In the genomic region with DNA sequence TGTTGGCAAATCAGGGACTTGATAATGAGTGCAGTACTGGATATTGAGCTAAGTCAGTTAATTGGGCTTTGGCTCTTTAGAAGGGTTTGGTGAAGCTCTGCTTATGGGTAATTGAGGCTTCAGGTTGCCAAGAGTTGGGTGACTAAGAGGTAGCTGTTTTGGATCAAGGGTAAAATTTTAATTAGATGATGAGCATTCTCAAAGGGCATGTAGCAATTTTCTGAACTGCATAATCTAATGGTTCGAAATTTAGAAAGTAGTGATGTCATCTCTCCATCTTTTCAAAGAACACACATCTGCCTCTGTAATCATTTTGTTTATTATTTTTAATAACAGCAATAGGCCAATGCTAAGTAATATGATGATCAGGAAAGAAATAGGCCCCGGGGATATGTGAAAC, we compare ENCODE assay signal across 1 cellular context.
TF ChIP-seq lines count a peak whose summit lies in the region.

No MANE protein-coding gene starts in this region.

TF ChIP-seq in HCT116, 20 proteins besides CTCF, POLR2A, EP300 and RAD21 (continued from another document):
- TF ChIP-seq, protein P1, sequence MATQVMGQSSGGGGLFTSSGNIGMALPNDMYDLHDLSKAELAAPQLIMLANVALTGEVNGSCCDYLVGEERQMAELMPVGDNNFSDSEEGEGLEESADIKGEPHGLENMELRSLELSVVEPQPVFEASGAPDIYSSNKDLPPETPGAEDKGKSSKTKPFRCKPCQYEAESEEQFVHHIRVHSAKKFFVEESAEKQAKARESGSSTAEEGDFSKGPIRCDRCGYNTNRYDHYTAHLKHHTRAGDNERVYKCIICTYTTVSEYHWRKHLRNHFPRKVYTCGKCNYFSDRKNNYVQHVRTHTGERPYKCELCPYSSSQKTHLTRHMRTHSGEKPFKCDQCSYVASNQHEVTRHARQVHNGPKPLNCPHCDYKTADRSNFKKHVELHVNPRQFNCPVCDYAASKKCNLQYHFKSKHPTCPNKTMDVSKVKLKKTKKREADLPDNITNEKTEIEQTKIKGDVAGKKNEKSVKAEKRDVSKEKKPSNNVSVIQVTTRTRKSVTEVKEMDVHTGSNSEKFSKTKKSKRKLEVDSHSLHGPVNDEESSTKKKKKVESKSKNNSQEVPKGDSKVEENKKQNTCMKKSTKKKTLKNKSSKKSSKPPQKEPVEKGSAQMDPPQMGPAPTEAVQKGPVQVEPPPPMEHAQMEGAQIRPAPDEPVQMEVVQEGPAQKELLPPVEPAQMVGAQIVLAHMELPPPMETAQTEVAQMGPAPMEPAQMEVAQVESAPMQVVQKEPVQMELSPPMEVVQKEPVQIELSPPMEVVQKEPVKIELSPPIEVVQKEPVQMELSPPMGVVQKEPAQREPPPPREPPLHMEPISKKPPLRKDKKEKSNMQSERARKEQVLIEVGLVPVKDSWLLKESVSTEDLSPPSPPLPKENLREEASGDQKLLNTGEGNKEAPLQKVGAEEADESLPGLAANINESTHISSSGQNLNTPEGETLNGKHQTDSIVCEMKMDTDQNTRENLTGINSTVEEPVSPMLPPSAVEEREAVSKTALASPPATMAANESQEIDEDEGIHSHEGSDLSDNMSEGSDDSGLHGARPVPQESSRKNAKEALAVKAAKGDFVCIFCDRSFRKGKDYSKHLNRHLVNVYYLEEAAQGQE (IDR thresholded peaks at IDR 0.05; ENCODE audit: low read depth) = no peak
- no peak for TF ChIP-seq CEBPB (IDR thresholded peaks at IDR 0.05; ENCODE audit: low read depth)
- no peak for TF ChIP-seq TCF7L2 (IDR thresholded peaks at IDR 0.05; ENCODE audit: borderline replicate concordance, extremely low read depth, insufficient read depth, insufficient read length)
- TF ChIP-seq POLR2AphosphoS5 (IDR thresholded peaks at IDR 0.05; ENCODE audit: low read depth, low read length) = no peak
- no peak for TF ChIP-seq SRF (IDR thresholded peaks at IDR 0.05; ENCODE audit: low read depth)
- TF ChIP-seq ELF1 (IDR thresholded peaks at IDR 0.05; ENCODE audit: borderline replicate concordance, low read depth) = no peak
- TF ChIP-seq, protein P2, sequence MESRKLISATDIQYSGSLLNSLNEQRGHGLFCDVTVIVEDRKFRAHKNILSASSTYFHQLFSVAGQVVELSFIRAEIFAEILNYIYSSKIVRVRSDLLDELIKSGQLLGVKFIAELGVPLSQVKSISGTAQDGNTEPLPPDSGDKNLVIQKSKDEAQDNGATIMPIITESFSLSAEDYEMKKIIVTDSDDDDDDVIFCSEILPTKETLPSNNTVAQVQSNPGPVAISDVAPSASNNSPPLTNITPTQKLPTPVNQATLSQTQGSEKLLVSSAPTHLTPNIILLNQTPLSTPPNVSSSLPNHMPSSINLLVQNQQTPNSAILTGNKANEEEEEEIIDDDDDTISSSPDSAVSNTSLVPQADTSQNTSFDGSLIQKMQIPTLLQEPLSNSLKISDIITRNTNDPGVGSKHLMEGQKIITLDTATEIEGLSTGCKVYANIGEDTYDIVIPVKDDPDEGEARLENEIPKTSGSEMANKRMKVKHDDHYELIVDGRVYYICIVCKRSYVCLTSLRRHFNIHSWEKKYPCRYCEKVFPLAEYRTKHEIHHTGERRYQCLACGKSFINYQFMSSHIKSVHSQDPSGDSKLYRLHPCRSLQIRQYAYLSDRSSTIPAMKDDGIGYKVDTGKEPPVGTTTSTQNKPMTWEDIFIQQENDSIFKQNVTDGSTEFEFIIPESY (IDR thresholded peaks at IDR 0.05; ENCODE audit: extremely low read depth, insufficient replicate concordance, low read length) = no peak
